Comparison of ENCODE assay signal across 13 cellular contexts in the genomic region with DNA sequence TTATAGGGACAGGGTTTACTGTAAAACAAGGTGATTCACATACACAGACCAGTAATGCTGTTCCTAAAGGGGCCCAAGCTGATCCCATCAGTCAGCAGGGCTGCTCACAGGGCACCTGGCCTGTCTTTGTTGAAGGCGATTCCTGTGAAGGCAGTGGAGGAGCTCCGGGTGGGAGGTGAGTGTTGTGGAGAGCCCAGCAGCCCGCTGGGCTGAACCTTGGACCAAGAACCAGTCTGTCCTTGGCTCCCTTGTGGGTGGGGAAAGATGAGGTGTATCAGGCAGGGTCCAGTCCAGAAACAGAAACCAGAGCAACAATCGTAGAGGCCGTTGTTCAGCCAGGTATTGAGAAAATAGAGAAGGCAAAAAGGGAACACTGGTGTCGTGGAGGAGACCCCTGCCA. TPM values are rescaled to one million over a fixed set of nuclear protein-coding genes. Genes with fewer than 3 reads are reported as not detected.
DNase-seq lines count a peak whose midpoint lies in the region; ATAC-seq, FAIRE-seq and TF ChIP-seq lines count a peak whose summit lies in the region.
"Had no signal": no experiment of that assay in that cellular context is flagged by ENCODE, and none has a peak within 500 bp of the region (broad histone marks: within the 10 kb centered on the region; RNA-seq: fewer than 3 reads in every experiment).

No MANE protein-coding gene starts in this region.

- peaks cover 21% of the 10 kb centered on the region for H3F3A ChIP-seq in smooth muscle cell (ENCODE audit: low read depth)

- H3K27ac Mint-ChIP-seq in CD8-positive, alpha-beta memory T cell: peak overlapping the region in 6 of 8 donors; percentile 70 to 99 (median 80)
- H3K27ac Mint-ChIP-seq in activated T-helper 1 cell treated with anti-CD3 and anti-CD28 coated beads, Interleukin-12 subunit alpha, Interleukin-12 subunit beta, Interleukin-2, Interleukin-4 antibody, amounts not matched to agents 30 ng/mL and 10 ng/mL and 1 ng/mL, durations not matched to agents 14 hours and 24 hours and 36 hours: no peak overlapping the region

- no peak for ATAC-seq in GM19467 (IDR thresholded peaks at IDR 0.05; ENCODE audit: unreplicated experiment)
- ATAC-seq: HCT116 had no signal

- no peak overlapping the region for H3K4me2 ChIP-seq in smooth muscle cell
- H3K4me2 ChIP-seq: BLaER1 had no signal

- H3K4me1 ChIP-seq in CD8-positive, alpha-beta memory T cell (ENCODE audit: insufficient read depth, low read length): peaks cover 36% of the 10 kb centered on the region
- peaks cover 37 to 53% of the 10 kb centered on the region in 2 donors for H3K4me1 ChIP-seq in adrenal gland (replicated peaks in 1 of 2)
- H3K4me1 ChIP-seq in kidney (ENCODE audit: control insufficient read depth in 1 of 2, insufficient read depth in 1 of 2, low read depth in 1 of 2, low read length in 2 of 2): peaks cover 43 to 56% of the 10 kb centered on the region in 2 donors
- H3K4me1 ChIP-seq in smooth muscle cell (ENCODE audit: low read depth): peaks cover 19% of the 10 kb centered on the region

- no peaks in the 10 kb centered on the region for H3K9me3 ChIP-seq in CD8-positive, alpha-beta memory T cell (ENCODE audit: low read length)
- H3K9me3 ChIP-seq in adrenal gland (replicated peaks in 1 of 3) (no peaks in the 10 kb centered on the region), kidney (ENCODE audit: control insufficient read depth in 1 of 2, low read length in 2 of 2) (no peaks in the 10 kb centered on the region), smooth muscle cell (replicated peaks; ENCODE audit: low read depth) (no peaks in the 10 kb centered on the region)
- H3K9me3 ChIP-seq: BLaER1, pancreas had no signal

- POLR2A ChIA-PET in CD8-positive, alpha-beta memory T cell (lab: Charles Lee): no interaction called here

- CTCF ChIA-PET in CD8-positive, alpha-beta memory T cell (lab: Charles Lee): no interaction called here

- peaks cover 0 to 17% (median 0%) of the 10 kb centered on the region in 3 donors for H3K36me3 Mint-ChIP-seq in CD8-positive, alpha-beta memory T cell
- peaks cover 22% of the 10 kb centered on the region for H3K36me3 Mint-ChIP-seq in activated T-helper 1 cell treated with anti-CD3 and anti-CD28 coated beads, Interleukin-12 subunit alpha, Interleukin-12 subunit beta, Interleukin-2, Interleukin-4 antibody, amounts not matched to agents 30 ng/mL and 10 ng/mL and 1 ng/mL, durations not matched to agents 14 hours and 24 hours and 36 hours (ENCODE audit: low read depth)

- no peaks in the 10 kb centered on the region for H3K36me3 ChIP-seq in CD8-positive, alpha-beta memory T cell (ENCODE audit: insufficient read depth, low read length)
- H3K36me3 ChIP-seq in adrenal gland (replicated peaks in 1 of 2) (peaks cover 0 to 4% of the 10 kb centered on the region in 2 donors), kidney (ENCODE audit: control insufficient read depth in 1 of 2, insufficient read depth in 2 of 2, low read length in 2 of 2) (peaks cover 0 to 2% of the 10 kb centered on the region in 2 donors), smooth muscle cell (ENCODE audit: low read depth) (no peaks in the 10 kb centered on the region)
- H3K36me3 ChIP-seq: BLaER1, pancreas had no signal

- H3K27me3 ChIP-seq in CD8-positive, alpha-beta memory T cell (ENCODE audit: insufficient read depth, low read length, poor library complexity, severe bottlenecking): no peaks in the 10 kb centered on the region
- no peaks in the 10 kb centered on the region for H3K27me3 ChIP-seq in adrenal gland
- H3K27me3 ChIP-seq in smooth muscle cell (ENCODE audit: low read depth): no peaks in the 10 kb centered on the region
- H3K27me3 ChIP-seq: BLaER1, pancreas had no signal

- intact Hi-C loops in adrenal gland (cut with DNase I) (no loop called here), kidney (cut with DNase I) (no loop called here)
- intact Hi-C loops in activated T-helper 1 cell treated with anti-CD3 and anti-CD28 coated beads, Interleukin-12 subunit alpha, Interleukin-12 subunit beta, Interleukin-2, Interleukin-4 antibody, amounts not matched to agents 30 ng/mL and 10 ng/mL and 1 ng/mL, durations not matched to agents 14 hours and 24 hours and 36 hours (cut with micrococcal nuclease): no loop called here

- no peak for FAIRE-seq in kidney (lab: Jason Lieb, UNC)
- FAIRE-seq: pancreas had no signal

- H3K4me1 Mint-ChIP-seq in CD8-positive, alpha-beta memory T cell: peaks cover 37 to 70% (median 64%) of the 10 kb centered on the region in 3 donors
- H3K4me1 Mint-ChIP-seq in activated T-helper 1 cell treated with anti-CD3 and anti-CD28 coated beads, Interleukin-12 subunit alpha, Interleukin-12 subunit beta, Interleukin-2, Interleukin-4 antibody, amounts not matched to agents 30 ng/mL and 10 ng/mL and 1 ng/mL, durations not matched to agents 14 hours and 24 hours and 36 hours (ENCODE audit: low read depth): peaks cover 53% of the 10 kb centered on the region

- TF ChIP-seq POLR2A in adrenal gland (IDR thresholded peaks at IDR 0.05): no peak

- peaks cover 86% of the 10 kb centered on the region for H4K20me1 ChIP-seq in smooth muscle cell (ENCODE audit: low read depth)

- 50 to 57% (median 54%) methylated on average over 6 of the region's 6 CpGs for WGBS in adrenal gland, 4 donors
- WGBS in smooth muscle cell (ENCODE audit: low lambda C conversion rate): 92% methylated on average over 6 of the region's 6 CpGs

- H3K27me3 Mint-ChIP-seq in CD8-positive, alpha-beta memory T cell: peaks cover 0 to 3% of the 10 kb centered on the region in 2 donors
- no peaks in the 10 kb centered on the region for H3K27me3 Mint-ChIP-seq in activated T-helper 1 cell treated with anti-CD3 and anti-CD28 coated beads, Interleukin-12 subunit alpha, Interleukin-12 subunit beta, Interleukin-2, Interleukin-4 antibody, amounts not matched to agents 30 ng/mL and 10 ng/mL and 1 ng/mL, durations not matched to agents 14 hours and 24 hours and 36 hours (ENCODE audit: insufficient read depth)

- no peak overlapping the region for H2AFZ ChIP-seq in smooth muscle cell (ENCODE audit: low read depth)

- peaks cover 53% of the 10 kb centered on the region for H3K79me2 ChIP-seq in smooth muscle cell (ENCODE audit: low read depth)

- H3K9ac ChIP-seq in kidney (ENCODE audit: low read length in 2 of 2) (peak overlapping the region; percentile 39 to 69), smooth muscle cell (ENCODE audit: low read depth) (no peak overlapping the region)
- H3K9ac ChIP-seq: BLaER1 had no signal

- peak overlapping the region in 1 of 7 donors; percentile 8 for H3K4me3 Mint-ChIP-seq in CD8-positive, alpha-beta memory T cell
- H3K4me3 Mint-ChIP-seq in activated T-helper 1 cell treated with anti-CD3 and anti-CD28 coated beads, Interleukin-12 subunit alpha, Interleukin-12 subunit beta, Interleukin-2, Interleukin-4 antibody, amounts not matched to agents 30 ng/mL and 10 ng/mL and 1 ng/mL, durations not matched to agents 14 hours and 24 hours and 36 hours: no peak overlapping the region

- no peak for DNase-seq in CD8-positive, alpha-beta memory T cell
- DNase-seq in adrenal gland (peak in 1 of 7 donors; percentile 39), kidney (no peak), smooth muscle cell (lab: John Stamatoyannopoulos, UW; ENCODE audit: unreplicated experiment) (no peak), NCI-H2227 treated with DMSO at 0.1 percent for 48 hours (lab: John Stamatoyannopoulos, UW) (no peak), NCI-H82 treated with DMSO at 0.1 percent for 48 hours (lab: John Stamatoyannopoulos, UW; ENCODE audit: unreplicated experiment) (no peak)
- no peak for DNase-seq in activated T-helper 1 cell treated with anti-CD3 and anti-CD28 coated beads, Interleukin-12 subunit alpha, Interleukin-12 subunit beta, Interleukin-2, Interleukin-4 antibody, amounts not matched to agents 30 ng/mL and 10 ng/mL and 1 ng/mL, durations not matched to agents 14 hours and 24 hours and 36 hours (ENCODE audit: low spot score)
- DNase-seq: NCI-H510A, T-helper 9 cell had no signal

- TF ChIP-seq CTCF in adrenal gland (IDR thresholded peaks at IDR 0.05) (no peak), kidney (IDR thresholded peaks at IDR 0.05; ENCODE audit: borderline replicate concordance, extremely low read depth, insufficient read depth) (no peak), smooth muscle cell (IDR thresholded peaks at IDR 0.05; ENCODE audit: borderline replicate concordance, insufficient read depth, poor library complexity, severe bottlenecking) (no peak)

- H3K9me3 Mint-ChIP-seq in CD8-positive, alpha-beta memory T cell: no peaks in the 10 kb centered on the region
- H3K9me3 Mint-ChIP-seq in activated T-helper 1 cell treated with anti-CD3 and anti-CD28 coated beads, Interleukin-12 subunit alpha, Interleukin-12 subunit beta, Interleukin-2, Interleukin-4 antibody, amounts not matched to agents 30 ng/mL and 10 ng/mL and 1 ng/mL, durations not matched to agents 14 hours and 24 hours and 36 hours: no peaks in the 10 kb centered on the region

- H3K4me3 ChIP-seq in CD8-positive, alpha-beta memory T cell (ENCODE audit: low read length): no peak overlapping the region
- H3K4me3 ChIP-seq in adrenal gland: no peak overlapping the region
- peak overlapping the region; percentile 10 to 50 for H3K4me3 ChIP-seq in kidney (ENCODE audit: low read length in 2 of 2)
- H3K4me3 ChIP-seq in smooth muscle cell: no peak overlapping the region
- H3K4me3 ChIP-seq: BLaER1, pancreas had no signal

- H3K27ac ChIP-seq in CD8-positive, alpha-beta memory T cell (ENCODE audit: low read depth, low read length): no peak overlapping the region
- peak overlapping the region in 3 of 5 donors; percentile 38 to 68 (median 59) for H3K27ac ChIP-seq in adrenal gland
- H3K27ac ChIP-seq in kidney (ENCODE audit: low read depth in 2 of 2, low read length in 2 of 2): peak overlapping the region; percentile 43 to 92
- peak overlapping the region; percentile 16 for H3K27ac ChIP-seq in smooth muscle cell (ENCODE audit: low read depth)
- H3K27ac ChIP-seq: BLaER1 had no signal

RNA-seq across cellular contexts. Expression of a gene that starts 12.5 kb away (rescaled TPM):
- 10 to 100 TPM; 96.3 to 96.7 TPM for total RNA-seq in CD8-positive, alpha-beta memory T cell
- polyA plus RNA-seq in CD8-positive, alpha-beta memory T cell: 38.3 TPM
- total RNA-seq in adrenal gland: 100 to 1,000 TPM in 5 of 8 donors, 10 to 100 TPM in 3; 75.3 to 202 (median 123) TPM
- polyA plus RNA-seq in adrenal gland: 10 to 100 TPM; 76.8 to 98.0 (median 92.5) TPM
- 210 TPM for total RNA-seq in kidney
- 122 TPM for polyA plus RNA-seq in kidney (ENCODE audit: insufficient read depth, low read depth, low replicate concordance)
- 84.3 and 92.6 TPM in 2 replicates for total RNA-seq in smooth muscle cell
- 184 and 194 TPM in 2 replicates for polyA plus RNA-seq in smooth muscle cell
- total RNA-seq in activated T-helper 1 cell treated with anti-CD3 and anti-CD28 coated beads, Interleukin-12 subunit alpha, Interleukin-12 subunit beta, Interleukin-2, Interleukin-4 antibody, amounts not matched to agents 30 ng/mL and 10 ng/mL and 1 ng/mL, durations not matched to agents 14 hours and 24 hours and 36 hours: 123 and 135 TPM in 2 replicates

RNA-seq across cellular contexts. Expression of a gene that starts 44.6 kb away (rescaled TPM):
- 10 to 100 TPM; 48.0 to 48.4 TPM for total RNA-seq in CD8-positive, alpha-beta memory T cell
- polyA plus RNA-seq in CD8-positive, alpha-beta memory T cell: 79.1 TPM
- 10 to 100 TPM in 7 of 8 donors, 1 to 10 TPM in 1; 9.5 to 72.0 (median 39.4) TPM for total RNA-seq in adrenal gland
- polyA plus RNA-seq in adrenal gland: 100 to 1,000 TPM; 116 to 143 (median 127) TPM
- total RNA-seq in kidney: 74.5 TPM
- 97.8 TPM for polyA plus RNA-seq in kidney (ENCODE audit: insufficient read depth, low read depth, low replicate concordance)
- total RNA-seq in smooth muscle cell: 22.2 and 29.9 TPM in 2 replicates
- polyA plus RNA-seq in smooth muscle cell: 74.0 and 97.6 TPM in 2 replicates
- 51.9 and 52.4 TPM in 2 replicates for total RNA-seq in activated T-helper 1 cell treated with anti-CD3 and anti-CD28 coated beads, Interleukin-12 subunit alpha, Interleukin-12 subunit beta, Interleukin-2, Interleukin-4 antibody, amounts not matched to agents 30 ng/mL and 10 ng/mL and 1 ng/mL, durations not matched to agents 14 hours and 24 hours and 36 hours

RNA-seq across cellular contexts. Expression of a gene that starts 57.9 kb away (rescaled TPM):
- total RNA-seq in CD8-positive, alpha-beta memory T cell: 10 to 100 TPM; 87.4 to 93.4 TPM
- polyA plus RNA-seq in CD8-positive, alpha-beta memory T cell: 21.8 TPM
- 10 to 100 TPM; 12.8 to 24.6 (median 19.8) TPM for total RNA-seq in adrenal gland
- polyA plus RNA-seq in adrenal gland: 10 to 100 TPM; 16.5 to 29.8 (median 22.9) TPM
- 18.7 TPM for total RNA-seq in kidney
- polyA plus RNA-seq in kidney (ENCODE audit: insufficient read depth, low read depth, low replicate concordance): 12.9 TPM
- 8.7 and 11.3 TPM in 2 replicates for total RNA-seq in smooth muscle cell
- polyA plus RNA-seq in smooth muscle cell: 17.5 and 23.7 TPM in 2 replicates
- 90.9 and 91.8 TPM in 2 replicates for total RNA-seq in activated T-helper 1 cell treated with anti-CD3 and anti-CD28 coated beads, Interleukin-12 subunit alpha, Interleukin-12 subunit beta, Interleukin-2, Interleukin-4 antibody, amounts not matched to agents 30 ng/mL and 10 ng/mL and 1 ng/mL, durations not matched to agents 14 hours and 24 hours and 36 hours

Comparison
In these comparisons a context has a peak if more than half of its experiments do, and no peak if none do; other contexts are left out.
1. H3K4me3 ChIP-seq: peak in kidney (2 of 2); none in CD8-positive, alpha-beta memory T cell (single experiment), adrenal gland (0 of 4) and smooth muscle cell (single experiment).